4 cellular contexts compared by ENCODE assay signal in the genomic region with DNA sequence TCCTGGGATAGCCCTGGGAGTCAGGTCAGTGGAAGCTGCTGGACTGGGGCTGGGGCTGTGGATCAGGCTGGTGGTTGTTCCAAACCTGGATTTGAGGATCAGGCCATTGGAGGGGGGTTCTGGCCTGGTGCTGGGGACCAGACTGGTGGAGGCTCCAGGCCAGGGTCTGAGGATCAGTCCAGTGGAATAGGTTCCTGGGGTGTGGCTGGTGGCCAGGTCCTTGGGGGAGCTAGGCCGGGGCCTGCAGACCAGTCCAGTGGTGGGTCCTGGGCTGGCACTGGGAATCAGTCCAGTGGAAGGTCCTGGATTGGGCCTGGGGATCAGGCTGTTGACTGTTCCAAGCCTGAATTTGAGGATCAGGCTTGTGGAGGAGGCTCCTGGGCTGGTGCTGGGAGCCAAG. TPM values are rescaled to one million over a fixed set of nuclear protein-coding genes. Genes with fewer than 3 reads are reported as not detected.
"Had no signal": no experiment of that assay in that cellular context is flagged by ENCODE, and none has a peak within 500 bp of the region (broad histone marks: within the 10 kb centered on the region; RNA-seq: fewer than 3 reads in every experiment).

No MANE protein-coding gene starts in this region.

- ATAC-seq: GM12878 had no signal

- H3K4me3 ChIP-seq: GM12878 had no signal

- DNase-seq: GDM1, GF-D8 had no signal

RNA-seq across cellular contexts. Expression of a gene that starts 8.0 kb away (rescaled TPM):
- total RNA-seq: G401 had no signal

RNA-seq across cellular contexts. Expression of a gene that starts 57.1 kb away (rescaled TPM):
- total RNA-seq: GM12878 had no signal
